12 cellular contexts compared by ENCODE assay signal in the genomic region with DNA sequence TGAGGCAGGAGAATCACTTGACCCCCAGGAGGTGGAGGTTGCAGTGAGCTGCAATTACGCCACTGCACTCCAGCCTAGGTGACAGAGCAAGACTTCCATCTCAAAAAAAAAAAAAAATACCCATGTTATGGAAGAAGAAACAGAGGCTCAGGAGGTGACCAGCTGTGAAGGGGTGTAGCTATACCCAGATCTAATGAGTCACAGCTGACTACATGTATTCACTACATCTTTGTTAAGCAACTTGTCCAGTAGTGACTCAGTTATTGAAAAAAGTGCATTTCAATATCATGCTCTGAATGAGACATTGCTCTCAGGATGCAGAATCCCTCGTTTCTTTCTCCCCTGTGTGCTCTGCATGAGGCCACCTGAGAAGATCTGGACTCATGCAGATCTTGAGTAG. TPM values are rescaled to one million over a fixed set of nuclear protein-coding genes. Genes with fewer than 3 reads are reported as not detected.
DNase-seq lines count a peak whose midpoint lies in the region; TF ChIP-seq lines count a peak whose summit lies in the region.
"Had no signal": no experiment of that assay in that cellular context is flagged by ENCODE, and none has a peak within 500 bp of the region (broad histone marks: within the 10 kb centered on the region; RNA-seq: fewer than 3 reads in every experiment).

No MANE protein-coding gene starts in this region.

- H2BK120ac ChIP-seq in mesenchymal stem cell (ENCODE audit: low read depth, low read length) = no peak overlapping the region

- peaks cover 59% of the 10 kb centered on the region for H3K4me1 Mint-ChIP-seq in chondrocyte (ENCODE audit: low read depth)
- H3K4me1 Mint-ChIP-seq: activated CD4-positive, alpha-beta memory T cell treated with anti-CD3 and anti-CD28 coated beads, Interleukin-2, amount 10 ng/mL, durations not matched to agents 7 days and 5 days; stimulated activated memory B cell treated with anti-CD40 and anti-IgM and Interleukin-4, amounts not matched to agents 10 μg/mL and 1 μg/mL and 100 μg/mL, for 72 hours had no signal

- DNase-seq in GM03348 (ENCODE audit: low spot score) (peak; percentile 83), LHCN-M2 (ENCODE audit: low read depth) (peak; percentile 88), chondrocyte (ENCODE audit: low spot score) (no peak), mesenchymal stem cell (peak; percentile 69), GM10248 (ENCODE audit: extremely low spot score) (no peak), NCI-H2227 treated with DMSO at 0.1 percent for 48 hours (lab: John Stamatoyannopoulos, UW) (no peak), NCI-H2081 (lab: John Stamatoyannopoulos, UW) (no peak)
- DNase-seq in effector memory CD4-positive, alpha-beta T cell = no peak
- DNase-seq: activated CD4-positive, alpha-beta memory T cell treated with anti-CD3 and anti-CD28 coated beads, Interleukin-2, amount 10 ng/mL, durations not matched to agents 7 days and 5 days; DMS 273 treated with DMSO at 0.1 percent for 48 hours; NCI-H2107 had no signal

- no peak overlapping the region for H4K8ac ChIP-seq in mesenchymal stem cell (ENCODE audit: low read length)

- peak overlapping the region; percentile 42 for H3K4me2 ChIP-seq in mesenchymal stem cell (ENCODE audit: low read length, poor library complexity, severe bottlenecking)

- H3K27me3 Mint-ChIP-seq in chondrocyte (ENCODE audit: low read depth) = no peaks in the 10 kb centered on the region

- no peaks in the 10 kb centered on the region for H3K9me3 Mint-ChIP-seq in chondrocyte (ENCODE audit: low read depth)
- H3K9me3 Mint-ChIP-seq: activated CD4-positive, alpha-beta memory T cell treated with anti-CD3 and anti-CD28 coated beads, Interleukin-2, amount 10 ng/mL, durations not matched to agents 7 days and 5 days; stimulated activated memory B cell treated with anti-CD40 and anti-IgM and Interleukin-4, amounts not matched to agents 10 μg/mL and 1 μg/mL and 100 μg/mL, for 72 hours had no signal

- no peaks in the 10 kb centered on the region for H3K27me3 ChIP-seq in mesenchymal stem cell (ENCODE audit: control insufficient read depth in 1 of 2, insufficient read depth in 1 of 2, low read length in 2 of 2)
- no peaks in the 10 kb centered on the region for H3K27me3 ChIP-seq in effector memory CD4-positive, alpha-beta T cell (replicated peaks; ENCODE audit: control insufficient read depth, insufficient read depth, low read length, poor library complexity, severe bottlenecking)

- no peaks in the 10 kb centered on the region for H3K79me1 ChIP-seq in mesenchymal stem cell (replicated peaks; ENCODE audit: low read length, poor library complexity, severe bottlenecking)

- H3K27ac Mint-ChIP-seq in chondrocyte (ENCODE audit: unreplicated experiment) = peak overlapping the region; percentile 92
- H3K27ac Mint-ChIP-seq: activated CD4-positive, alpha-beta memory T cell treated with anti-CD3 and anti-CD28 coated beads, Interleukin-2, amount 10 ng/mL, durations not matched to agents 7 days and 5 days; stimulated activated memory B cell treated with anti-CD40 and anti-IgM and Interleukin-4, amounts not matched to agents 10 μg/mL and 1 μg/mL and 100 μg/mL, for 72 hours had no signal

- POLR2A ChIA-PET in GM10248 (lab: Yijun Ruan, JAX) = no interaction called here

- no peak overlapping the region for H2BK5ac ChIP-seq in mesenchymal stem cell (ENCODE audit: low read depth, low read length, poor library complexity, severe bottlenecking)

- H3K23ac ChIP-seq in mesenchymal stem cell (ENCODE audit: low read length in 2 of 2) = no peak overlapping the region

- H2AK5ac ChIP-seq in mesenchymal stem cell (ENCODE audit: low read length, severe bottlenecking) = peak overlapping the region; percentile 20

- H3K9ac ChIP-seq in mesenchymal stem cell (ENCODE audit: low read length) = peak overlapping the region; percentile 57

- peaks cover 0 to 3% of the 10 kb centered on the region in 2 experiments for H3K36me3 ChIP-seq in mesenchymal stem cell (ENCODE audit: control insufficient read depth in 1 of 2, insufficient read depth in 2 of 2, low read depth in 1 of 2, low read length in 2 of 2)
- H3K36me3 ChIP-seq in effector memory CD4-positive, alpha-beta T cell (ENCODE audit: control insufficient read depth, insufficient read depth, low read length) = no peaks in the 10 kb centered on the region

- H2AFZ ChIP-seq in mesenchymal stem cell (ENCODE audit: low read depth, low read length) = no peak overlapping the region

- CTCF ChIA-PET in GM10248 (lab: Yijun Ruan, JAX) = interaction anchor here (0.9 kb wide), 1 partner anchor 15 kb away, joined by 3 read pairs; no protein-coding TSS in a partner anchor

- 29% methylated on average over 1 of the region's 2 CpGs for WGBS in mesenchymal stem cell

- peaks cover 9% of the 10 kb centered on the region for H3K36me3 Mint-ChIP-seq in chondrocyte (ENCODE audit: low read depth)
- H3K36me3 Mint-ChIP-seq: stimulated activated memory B cell treated with anti-CD40 and anti-IgM and Interleukin-4, amounts not matched to agents 10 μg/mL and 1 μg/mL and 100 μg/mL, for 72 hours had no signal

- H3K9me3 ChIP-seq in mesenchymal stem cell (ENCODE audit: control insufficient read depth, low read length) = no peaks in the 10 kb centered on the region
- no peaks in the 10 kb centered on the region for H3K9me3 ChIP-seq in effector memory CD4-positive, alpha-beta T cell (ENCODE audit: control insufficient read depth, low read length)

- peak overlapping the region in 1 of 2 experiments; percentile 60 for H3K4me3 ChIP-seq in mesenchymal stem cell (ENCODE audit: insufficient read depth in 1 of 2, low read depth in 1 of 2, low read length in 2 of 2)
- H3K4me3 ChIP-seq in effector memory CD4-positive, alpha-beta T cell (ENCODE audit: insufficient read depth, low read depth, low read length, poor library complexity, severe bottlenecking) = no peak overlapping the region

- H3K14ac ChIP-seq in mesenchymal stem cell (ENCODE audit: low read length in 2 of 2) = no peak overlapping the region

- peak overlapping the region; percentile 20 for H3K4me3 Mint-ChIP-seq in chondrocyte (ENCODE audit: unreplicated experiment)
- H3K4me3 Mint-ChIP-seq: activated CD4-positive, alpha-beta memory T cell treated with anti-CD3 and anti-CD28 coated beads, Interleukin-2, amount 10 ng/mL, durations not matched to agents 7 days and 5 days; stimulated activated memory B cell treated with anti-CD40 and anti-IgM and Interleukin-4, amounts not matched to agents 10 μg/mL and 1 μg/mL and 100 μg/mL, for 72 hours had no signal

- H2BK15ac ChIP-seq in mesenchymal stem cell (ENCODE audit: low read depth, poor library complexity, severe bottlenecking) = no peak overlapping the region

- no peak overlapping the region for H3K4ac ChIP-seq in mesenchymal stem cell (ENCODE audit: low read depth in 1 of 2, low read length in 2 of 2)

- peaks cover 6% of the 10 kb centered on the region for H3K4me1 ChIP-seq in mesenchymal stem cell (ENCODE audit: control insufficient read depth, insufficient read depth, low read depth, low read length)
- no peaks in the 10 kb centered on the region for H3K4me1 ChIP-seq in effector memory CD4-positive, alpha-beta T cell (ENCODE audit: control insufficient read depth, insufficient read depth, low read length, poor library complexity, severe bottlenecking)

- H4K91ac ChIP-seq in mesenchymal stem cell (ENCODE audit: low read length) = no peak overlapping the region

- H3K27ac ChIP-seq in mesenchymal stem cell (ENCODE audit: low read length, poor library complexity, severe bottlenecking) = peak overlapping the region; percentile 50
- no peak overlapping the region for H3K27ac ChIP-seq in effector memory CD4-positive, alpha-beta T cell (ENCODE audit: insufficient read depth, low read length, poor library complexity, severe bottlenecking)

- no peak for TF ChIP-seq CTCF in chondrocyte (IDR thresholded peaks at IDR 0.05)
- no peak for TF ChIP-seq CTCF in GM10248 (IDR thresholded peaks at IDR 0.05; ENCODE audit: control extremely low read depth, extremely low read depth, low read depth, missing control alignments)

- H3K18ac ChIP-seq in mesenchymal stem cell (ENCODE audit: low read depth in 1 of 2, low read length in 2 of 2) = no peak overlapping the region

- H2BK12ac ChIP-seq in mesenchymal stem cell (ENCODE audit: low read length in 2 of 2) = no peak overlapping the region

RNA-seq across cellular contexts. Expression of gene SPART, which starts 16.1 kb away (rescaled TPM):
- total RNA-seq in LHCN-M2 (2014; rRNA removed) (107 and 117 TPM in 2 replicates), chondrocyte (93.6 to 97.1 TPM (median 95.6 TPM) in 3 replicates)
- 43.5 TPM for polyA plus RNA-seq in LHCN-M2 (2012)
- polyA plus RNA-seq in mesenchymal stem cell (2013, experiment 1 of 2) = 87.6 TPM
- polyA plus RNA-seq in mesenchymal stem cell (2013, experiment 2 of 2) = 86.1 TPM

Comparison
In these comparisons a context has a peak if more than half of its experiments do, and no peak if none do; other contexts are left out.
1. DNase-seq: peak in GM03348 (single experiment), LHCN-M2 (single experiment) and mesenchymal stem cell (single experiment); none in chondrocyte (single experiment), GM10248 (single experiment), effector memory CD4-positive, alpha-beta T cell (0 of 3), NCI-H2227 treated with DMSO at 0.1 percent for 48 hours (single experiment) and NCI-H2081 (0 of 2).